In genomic region chr10:125514206-125515162, GRCh38 we compare ENCODE assay signal across 19 cellular contexts.
DNase-seq lines count a peak whose midpoint lies in the region; ATAC-seq and TF ChIP-seq lines count a peak whose summit lies in the region.
"Had no signal": no experiment of that assay in that cellular context is flagged by ENCODE, and none has a peak within 500 bp of the region (broad histone marks: within the 10 kb centered on the region; RNA-seq: fewer than 3 reads in every experiment).

No MANE protein-coding gene starts in this region.

- H2BK12ac ChIP-seq in trophoblast cell (ENCODE audit: low read length), result no peak overlapping the region

- H3K36me3 ChIP-seq in endodermal cell (ENCODE audit: control insufficient read depth, insufficient read depth, low read length) (no peaks in the 10 kb centered on the region), trophoblast cell (ENCODE audit: control insufficient read depth in 1 of 2, insufficient read depth in 2 of 2, low read length in 2 of 2) (no peaks in the 10 kb centered on the region), Caco-2 (ENCODE audit: control insufficient read depth, insufficient read depth, low read length) (no peaks in the 10 kb centered on the region), WERI-Rb-1 (no peaks in the 10 kb centered on the region)
- H3K36me3 ChIP-seq: esophagus muscularis mucosa, tibial nerve had no signal

- H4K91ac ChIP-seq in trophoblast cell (ENCODE audit: low read depth, low read length), result no peak overlapping the region

- no peak overlapping the region for H3K27ac ChIP-seq in CD4-positive, alpha-beta T cell (ENCODE audit: low read depth, low read length)
- H3K27ac ChIP-seq in endodermal cell (ENCODE audit: low read depth, low read length) (peak overlapping the region; percentile 44), trophoblast cell (ENCODE audit: low read depth, low read length) (no peak overlapping the region), WERI-Rb-1 (no peak overlapping the region)
- H3K27ac ChIP-seq: dorsolateral prefrontal cortex, esophagus muscularis mucosa, tibial nerve had no signal

- no peak overlapping the region for H2BK120ac ChIP-seq in trophoblast cell (ENCODE audit: insufficient read depth, low read length, poor library complexity)

- H3K18ac ChIP-seq in trophoblast cell (ENCODE audit: low read length), result no peak overlapping the region

- H3K9ac ChIP-seq in endodermal cell (ENCODE audit: extremely low read depth, low read length, poor library complexity, severe bottlenecking) (no peak overlapping the region), trophoblast cell (ENCODE audit: low read length) (no peak overlapping the region)

- H3K4me3 Mint-ChIP-seq in CD4-positive, alpha-beta T cell, result no peak overlapping the region
- H3K4me3 Mint-ChIP-seq in endodermal cell (no peak overlapping the region), Caco-2 (ENCODE audit: unreplicated experiment) (no peak overlapping the region)
- H3K4me3 Mint-ChIP-seq: CD8-positive, alpha-beta T cell had no signal

- H3K27ac Mint-ChIP-seq in CD4-positive, alpha-beta T cell, result no peak overlapping the region
- no peak overlapping the region for H3K27ac Mint-ChIP-seq in endodermal cell
- H3K27ac Mint-ChIP-seq in Caco-2 (ENCODE audit: unreplicated experiment), result no peak overlapping the region
- H3K27ac Mint-ChIP-seq: activated naive CD4-positive, alpha-beta T cell treated with anti-CD3 and anti-CD28 coated beads, Interleukin-2, amount 50 U/mL, for 72 hours; CD8-positive, alpha-beta T cell had no signal

- no peak overlapping the region for H4K8ac ChIP-seq in trophoblast cell (ENCODE audit: low read depth, low read length)

- no peaks in the 10 kb centered on the region for H3K36me3 Mint-ChIP-seq in CD4-positive, alpha-beta T cell (ENCODE audit: low read depth)
- H3K36me3 Mint-ChIP-seq in endodermal cell (ENCODE audit: low read depth), result no peaks in the 10 kb centered on the region
- no peaks in the 10 kb centered on the region for H3K36me3 Mint-ChIP-seq in Caco-2 (ENCODE audit: insufficient read depth, unreplicated experiment)
- H3K36me3 Mint-ChIP-seq: activated naive CD4-positive, alpha-beta T cell treated with anti-CD3 and anti-CD28 coated beads, Interleukin-2, amount 50 U/mL, for 72 hours; CD8-positive, alpha-beta T cell had no signal

- H3K27me3 ChIP-seq in CD4-positive, alpha-beta T cell (ENCODE audit: control insufficient read depth, insufficient read depth, low read length), result no peaks in the 10 kb centered on the region
- no peaks in the 10 kb centered on the region for H3K27me3 ChIP-seq in endodermal cell (ENCODE audit: control insufficient read depth, insufficient read depth, low read length, poor library complexity, severe bottlenecking)
- no peaks in the 10 kb centered on the region for H3K27me3 ChIP-seq in trophoblast cell (ENCODE audit: insufficient read depth, low read length)
- H3K27me3 ChIP-seq in Caco-2 (replicated peaks; ENCODE audit: control insufficient read depth, insufficient read depth, low read length), result no peaks in the 10 kb centered on the region
- H3K27me3 ChIP-seq in WERI-Rb-1 (ENCODE audit: insufficient read depth, low read depth, severe bottlenecking), result peaks cover 20% of the 10 kb centered on the region
- H3K27me3 ChIP-seq: esophagus muscularis mucosa, tibial nerve had no signal

- DNase-seq in CD4-positive, alpha-beta T cell, result peak in 1 of 10 experiments; percentile 15
- DNase-seq in HFF-Myc (ENCODE audit: extremely low read depth, low read depth), result peak; percentile 49
- DNase-seq in endodermal cell, result no peak
- peak; percentile 87 to 93 for DNase-seq in trophoblast cell
- no peak for DNase-seq in Caco-2
- no peak for DNase-seq in NCI-H1048 (lab: John Stamatoyannopoulos, UW)
- DNase-seq in WERI-Rb-1, result no peak
- DNase-seq: activated CD4-positive, alpha-beta T cell treated with anti-CD3 and anti-CD28 coated beads for 1 hour; CD8-positive, alpha-beta T cell; dorsolateral prefrontal cortex; kidney; midbrain; NCI-H146; SHP77 treated with DMSO at 0.1 percent for 48 hours; stimulated activated CD4-positive, alpha-beta T cell treated with anti-CD3 and anti-CD28 coated beads, Interleukin-2, amount 100 ng/mL, for 48 hours; stimulated activated CD8-positive, alpha-beta memory T cell treated with anti-CD3 and anti-CD28 coated beads, Interleukin-4, amount 100 ng/mL, for 48 hours had no signal

- H3K79me1 ChIP-seq in trophoblast cell (ENCODE audit: low read length), result no peaks in the 10 kb centered on the region

- no peak overlapping the region for H4K12ac ChIP-seq in trophoblast cell (ENCODE audit: low read depth, low read length)

- POLR2A ChIA-PET in CD4-positive, alpha-beta T cell (lab: Charles Lee), result no interaction called here
- POLR2A ChIA-PET in Caco-2 (lab: Charles Lee), result no interaction called here

- no peak overlapping the region for H3K14ac ChIP-seq in trophoblast cell (ENCODE audit: low read length)

- H3K4me3 ChIP-seq in HFF-Myc (replicated peaks; ENCODE audit: low read depth, low read length) (no peak overlapping the region), endodermal cell (ENCODE audit: low read length) (no peak overlapping the region), trophoblast cell (ENCODE audit: low read depth, low read length) (no peak overlapping the region), Caco-2 (ENCODE audit: low read depth, low read length) (no peak overlapping the region), WERI-Rb-1 (ENCODE audit: low read depth, low read length) (no peak overlapping the region)
- H3K4me3 ChIP-seq: dorsolateral prefrontal cortex, esophagus muscularis mucosa, tibial nerve had no signal

- peak; percentile 64 for ATAC-seq in CD4-positive, alpha-beta T cell (ENCODE audit: poor library complexity)
- ATAC-seq: activated naive CD4-positive, alpha-beta T cell treated with anti-CD3 and anti-CD28 coated beads, Interleukin-2, amount 50 U/mL, for 72 hours; CD8-positive, alpha-beta T cell had no signal

- no peaks in the 10 kb centered on the region for H3K79me2 ChIP-seq in trophoblast cell (ENCODE audit: control insufficient read depth, insufficient read depth, low read length, poor library complexity)

- H3K4me1 Mint-ChIP-seq in CD4-positive, alpha-beta T cell (ENCODE audit: low read depth), result no peaks in the 10 kb centered on the region
- H3K4me1 Mint-ChIP-seq in endodermal cell (peaks cover 13% of the 10 kb centered on the region), Caco-2 (ENCODE audit: low read depth, unreplicated experiment) (no peaks in the 10 kb centered on the region)

- intact Hi-C loops in CD4-positive, alpha-beta T cell (cut with DNase I, micrococcal nuclease), result no loop called here
- intact Hi-C loops in Caco-2 (cut with micrococcal nuclease; ENCODE audit: unreplicated experiment), result no loop called here

- TF ChIP-seq CTCF in CD4-positive, alpha-beta T cell (IDR thresholded peaks at IDR 0.05), result no peak
- TF ChIP-seq CTCF in HFF-Myc (IDR thresholded peaks at IDR 0.05; ENCODE audit: low read depth, low read length, missing control alignments) (no peak), endodermal cell (conservative IDR thresholded peaks at IDR 0.05) (no peak), Caco-2 (IDR thresholded peaks at IDR 0.05; ENCODE audit: insufficient read depth in 1 of 2, low read depth in 1 of 2, low read length in 1 of 2, severe bottlenecking in 1 of 2, unreplicated experiment in 1 of 2) (no peak), WERI-Rb-1 (IDR thresholded peaks at IDR 0.05; ENCODE audit: low read depth, low read length) (no peak)

- H3K27me3 Mint-ChIP-seq in CD4-positive, alpha-beta T cell, result peaks cover 19% of the 10 kb centered on the region
- H3K27me3 Mint-ChIP-seq in endodermal cell (ENCODE audit: insufficient read depth) (no peaks in the 10 kb centered on the region), Caco-2 (ENCODE audit: insufficient read depth, unreplicated experiment) (peaks cover 10% of the 10 kb centered on the region)

- no peaks in the 10 kb centered on the region for H3K9me3 Mint-ChIP-seq in CD4-positive, alpha-beta T cell
- H3K9me3 Mint-ChIP-seq in endodermal cell (peaks cover 26% of the 10 kb centered on the region), Caco-2 (ENCODE audit: unreplicated experiment) (no peaks in the 10 kb centered on the region)
- H3K9me3 Mint-ChIP-seq: CD8-positive, alpha-beta T cell had no signal

- no peaks in the 10 kb centered on the region for H3K9me3 ChIP-seq in CD4-positive, alpha-beta T cell (ENCODE audit: control insufficient read depth, low read length)
- peaks cover 4% of the 10 kb centered on the region for H3K9me3 ChIP-seq in endodermal cell (ENCODE audit: control insufficient read depth, low read length)
- peaks cover 2% of the 10 kb centered on the region for H3K9me3 ChIP-seq in trophoblast cell (ENCODE audit: insufficient read depth, low read depth, low read length)
- no peaks in the 10 kb centered on the region for H3K9me3 ChIP-seq in Caco-2
- no peaks in the 10 kb centered on the region for H3K9me3 ChIP-seq in WERI-Rb-1 (ENCODE audit: severe bottlenecking)

- H3K4me2 ChIP-seq in trophoblast cell (ENCODE audit: low read length), result no peak overlapping the region

- no peak overlapping the region for H2BK5ac ChIP-seq in trophoblast cell (ENCODE audit: low read depth, low read length, poor library complexity)

- no peak overlapping the region for H3K23ac ChIP-seq in trophoblast cell (ENCODE audit: low read length)

- H3K4me1 ChIP-seq in endodermal cell (ENCODE audit: control insufficient read depth, insufficient read depth, low read length), result no peaks in the 10 kb centered on the region
- peaks cover 0 to 3% of the 10 kb centered on the region in 2 experiments for H3K4me1 ChIP-seq in trophoblast cell (ENCODE audit: control insufficient read depth in 1 of 2, insufficient read depth in 2 of 2, low read length in 2 of 2)
- H3K4me1 ChIP-seq in Caco-2, result no peaks in the 10 kb centered on the region
- H3K4me1 ChIP-seq: tibial nerve had no signal

- H3K4ac ChIP-seq in trophoblast cell (ENCODE audit: low read depth, low read length), result no peak overlapping the region

- WGBS in endodermal cell (ENCODE audit: insufficient coverage in 1 of 2, insufficient read length in 1 of 2), 2 experiments, result 86 to 89% methylated on average over 15 to 17 of the region's 17 CpGs
- no CpG with 5 or more reads among the region's 17 CpGs for WGBS in trophoblast cell (ENCODE audit: extremely low coverage, insufficient coverage, insufficient read length)

- CTCF ChIA-PET in CD4-positive, alpha-beta T cell (lab: Charles Lee), result no interaction called here
- CTCF ChIA-PET in Caco-2 (lab: Charles Lee), result no interaction called here

- BruUV-seq in Caco-2 (replicated peaks; lab: Mats Ljungman, UMichigan), result no TSS peak

- H2AFZ ChIP-seq in trophoblast cell (ENCODE audit: insufficient read depth, low read length, poor library complexity), result no peak overlapping the region

- no peak overlapping the region for H2AK5ac ChIP-seq in trophoblast cell (ENCODE audit: low read length)

Comparison
In these comparisons a context has a peak if more than half of its experiments do, and no peak if none do; other contexts are left out.
1. DNase-seq: peak in HFF-Myc (single experiment) and trophoblast cell (2 of 2); none in endodermal cell (single experiment), Caco-2 (0 of 2), NCI-H1048 (single experiment) and WERI-Rb-1 (single experiment).